Comparison of ENCODE assay signal across 1 cellular context in the genomic region with DNA sequence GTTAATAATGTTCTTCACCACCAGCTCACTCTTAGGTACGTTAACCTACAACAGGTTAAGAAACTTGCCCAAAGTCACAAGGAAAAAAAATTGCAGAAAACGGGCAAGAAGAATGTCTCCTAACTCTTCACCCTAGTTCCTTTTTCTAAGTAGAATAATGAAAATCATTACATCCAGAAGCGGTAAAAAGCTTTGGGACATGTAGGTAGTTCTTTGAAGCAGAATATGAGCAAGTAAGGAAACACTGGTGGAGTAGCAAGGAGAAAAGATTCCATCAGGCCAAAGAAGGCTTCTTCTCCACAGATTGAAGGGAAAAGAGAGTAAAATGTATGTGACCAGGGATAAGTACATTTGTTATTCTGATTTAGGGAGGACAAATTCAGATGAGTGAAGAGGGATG.
TF ChIP-seq lines count a peak whose summit lies in the region.

No MANE protein-coding gene starts in this region.

TF ChIP-seq in GM23338, 12 proteins besides CTCF, POLR2A, EP300 and RAD21 (continued from another document):
- TF ChIP-seq, protein P1, sequence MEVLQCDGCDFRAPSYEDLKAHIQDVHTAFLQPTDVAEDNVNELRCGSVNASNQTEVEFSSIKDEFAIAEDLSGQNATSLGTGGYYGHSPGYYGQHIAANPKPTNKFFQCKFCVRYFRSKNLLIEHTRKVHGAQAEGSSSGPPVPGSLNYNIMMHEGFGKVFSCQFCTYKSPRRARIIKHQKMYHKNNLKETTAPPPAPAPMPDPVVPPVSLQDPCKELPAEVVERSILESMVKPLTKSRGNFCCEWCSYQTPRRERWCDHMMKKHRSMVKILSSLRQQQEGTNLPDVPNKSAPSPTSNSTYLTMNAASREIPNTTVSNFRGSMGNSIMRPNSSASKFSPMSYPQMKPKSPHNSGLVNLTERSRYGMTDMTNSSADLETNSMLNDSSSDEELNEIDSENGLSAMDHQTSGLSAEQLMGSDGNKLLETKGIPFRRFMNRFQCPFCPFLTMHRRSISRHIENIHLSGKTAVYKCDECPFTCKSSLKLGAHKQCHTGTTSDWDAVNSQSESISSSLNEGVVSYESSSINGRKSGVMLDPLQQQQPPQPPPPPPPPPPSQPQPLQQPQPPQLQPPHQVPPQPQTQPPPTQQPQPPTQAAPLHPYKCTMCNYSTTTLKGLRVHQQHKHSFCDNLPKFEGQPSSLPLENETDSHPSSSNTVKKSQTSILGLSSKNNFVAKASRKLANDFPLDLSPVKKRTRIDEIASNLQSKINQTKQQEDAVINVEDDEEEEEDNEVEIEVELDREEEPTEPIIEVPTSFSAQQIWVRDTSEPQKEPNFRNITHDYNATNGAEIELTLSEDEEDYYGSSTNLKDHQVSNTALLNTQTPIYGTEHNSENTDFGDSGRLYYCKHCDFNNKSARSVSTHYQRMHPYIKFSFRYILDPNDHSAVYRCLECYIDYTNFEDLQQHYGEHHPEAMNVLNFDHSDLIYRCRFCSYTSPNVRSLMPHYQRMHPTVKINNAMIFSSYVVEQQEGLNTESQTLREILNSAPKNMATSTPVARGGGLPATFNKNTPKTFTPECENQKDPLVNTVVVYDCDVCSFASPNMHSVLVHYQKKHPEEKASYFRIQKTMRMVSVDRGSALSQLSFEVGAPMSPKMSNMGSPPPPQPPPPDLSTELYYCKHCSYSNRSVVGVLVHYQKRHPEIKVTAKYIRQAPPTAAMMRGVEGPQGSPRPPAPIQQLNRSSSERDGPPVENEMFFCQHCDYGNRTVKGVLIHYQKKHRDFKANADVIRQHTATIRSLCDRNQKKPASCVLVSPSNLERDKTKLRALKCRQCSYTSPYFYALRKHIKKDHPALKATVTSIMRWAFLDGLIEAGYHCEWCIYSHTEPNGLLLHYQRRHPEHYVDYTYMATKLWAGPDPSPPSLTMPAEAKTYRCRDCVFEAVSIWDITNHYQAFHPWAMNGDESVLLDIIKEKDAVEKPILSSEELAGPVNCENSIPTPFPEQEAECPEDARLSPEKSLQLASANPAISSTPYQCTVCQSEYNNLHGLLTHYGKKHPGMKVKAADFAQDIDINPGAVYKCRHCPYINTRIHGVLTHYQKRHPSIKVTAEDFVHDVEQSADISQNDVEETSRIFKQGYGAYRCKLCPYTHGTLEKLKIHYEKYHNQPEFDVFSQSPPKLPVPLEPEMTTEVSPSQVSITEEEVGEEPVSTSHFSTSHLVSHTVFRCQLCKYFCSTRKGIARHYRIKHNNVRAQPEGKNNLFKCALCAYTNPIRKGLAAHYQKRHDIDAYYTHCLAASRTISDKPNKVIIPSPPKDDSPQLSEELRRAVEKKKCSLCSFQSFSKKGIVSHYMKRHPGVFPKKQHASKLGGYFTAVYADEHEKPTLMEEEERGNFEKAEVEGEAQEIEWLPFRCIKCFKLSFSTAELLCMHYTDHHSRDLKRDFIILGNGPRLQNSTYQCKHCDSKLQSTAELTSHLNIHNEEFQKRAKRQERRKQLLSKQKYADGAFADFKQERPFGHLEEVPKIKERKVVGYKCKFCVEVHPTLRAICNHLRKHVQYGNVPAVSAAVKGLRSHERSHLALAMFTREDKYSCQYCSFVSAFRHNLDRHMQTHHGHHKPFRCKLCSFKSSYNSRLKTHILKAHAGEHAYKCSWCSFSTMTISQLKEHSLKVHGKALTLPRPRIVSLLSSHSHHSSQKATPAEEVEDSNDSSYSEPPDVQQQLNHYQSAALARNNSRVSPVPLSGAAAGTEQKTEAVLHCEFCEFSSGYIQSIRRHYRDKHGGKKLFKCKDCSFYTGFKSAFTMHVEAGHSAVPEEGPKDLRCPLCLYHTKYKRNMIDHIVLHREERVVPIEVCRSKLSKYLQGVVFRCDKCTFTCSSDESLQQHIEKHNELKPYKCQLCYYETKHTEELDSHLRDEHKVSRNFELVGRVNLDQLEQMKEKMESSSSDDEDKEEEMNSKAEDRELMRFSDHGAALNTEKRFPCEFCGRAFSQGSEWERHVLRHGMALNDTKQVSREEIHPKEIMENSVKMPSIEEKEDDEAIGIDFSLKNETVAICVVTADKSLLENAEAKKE (CRISPR knock-in tag; IDR thresholded peaks at IDR 0.05): no peak
- TF ChIP-seq EZH2phosphoT487 (IDR thresholded peaks at IDR 0.05; ENCODE audit: unreplicated experiment) (no peak), ZNF114 (CRISPR knock-in tag; IDR thresholded peaks at IDR 0.05) (no peak), STAT1 (IDR thresholded peaks at IDR 0.05; ENCODE audit: unreplicated experiment) (no peak)
